Comparison of ENCODE assay signal across 1 cellular context in genomic region chr12:46237381-46238045, GRCh38.
TF ChIP-seq lines count a peak whose summit lies in the region.

No MANE protein-coding gene starts in this region.

TF ChIP-seq in GM23338, 12 proteins besides CTCF, POLR2A, EP300 and RAD21:
- TF ChIP-seq CREB1 (CRISPR knock-in tag; IDR thresholded peaks at IDR 0.05; ENCODE audit: low read depth) (no peak), JUNB (IDR thresholded peaks at IDR 0.05; ENCODE audit: unreplicated experiment) (no peak), EZH2 (IDR thresholded peaks at IDR 0.05; ENCODE audit: low read depth, unreplicated experiment) (no peak), EZH2phosphoT487 (IDR thresholded peaks at IDR 0.05; ENCODE audit: unreplicated experiment) (no peak), NANOG (IDR thresholded peaks at IDR 0.05; ENCODE audit: borderline replicate concordance) (no peak)
- TF ChIP-seq, protein P1, sequence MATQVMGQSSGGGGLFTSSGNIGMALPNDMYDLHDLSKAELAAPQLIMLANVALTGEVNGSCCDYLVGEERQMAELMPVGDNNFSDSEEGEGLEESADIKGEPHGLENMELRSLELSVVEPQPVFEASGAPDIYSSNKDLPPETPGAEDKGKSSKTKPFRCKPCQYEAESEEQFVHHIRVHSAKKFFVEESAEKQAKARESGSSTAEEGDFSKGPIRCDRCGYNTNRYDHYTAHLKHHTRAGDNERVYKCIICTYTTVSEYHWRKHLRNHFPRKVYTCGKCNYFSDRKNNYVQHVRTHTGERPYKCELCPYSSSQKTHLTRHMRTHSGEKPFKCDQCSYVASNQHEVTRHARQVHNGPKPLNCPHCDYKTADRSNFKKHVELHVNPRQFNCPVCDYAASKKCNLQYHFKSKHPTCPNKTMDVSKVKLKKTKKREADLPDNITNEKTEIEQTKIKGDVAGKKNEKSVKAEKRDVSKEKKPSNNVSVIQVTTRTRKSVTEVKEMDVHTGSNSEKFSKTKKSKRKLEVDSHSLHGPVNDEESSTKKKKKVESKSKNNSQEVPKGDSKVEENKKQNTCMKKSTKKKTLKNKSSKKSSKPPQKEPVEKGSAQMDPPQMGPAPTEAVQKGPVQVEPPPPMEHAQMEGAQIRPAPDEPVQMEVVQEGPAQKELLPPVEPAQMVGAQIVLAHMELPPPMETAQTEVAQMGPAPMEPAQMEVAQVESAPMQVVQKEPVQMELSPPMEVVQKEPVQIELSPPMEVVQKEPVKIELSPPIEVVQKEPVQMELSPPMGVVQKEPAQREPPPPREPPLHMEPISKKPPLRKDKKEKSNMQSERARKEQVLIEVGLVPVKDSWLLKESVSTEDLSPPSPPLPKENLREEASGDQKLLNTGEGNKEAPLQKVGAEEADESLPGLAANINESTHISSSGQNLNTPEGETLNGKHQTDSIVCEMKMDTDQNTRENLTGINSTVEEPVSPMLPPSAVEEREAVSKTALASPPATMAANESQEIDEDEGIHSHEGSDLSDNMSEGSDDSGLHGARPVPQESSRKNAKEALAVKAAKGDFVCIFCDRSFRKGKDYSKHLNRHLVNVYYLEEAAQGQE (IDR thresholded peaks at IDR 0.05; ENCODE audit: unreplicated experiment): no peak
